In genomic region chr6:37207903-37208456, GRCh38 we compare ENCODE assay signal across 1 cellular context.
TF ChIP-seq lines count a peak whose summit lies in the region.

No MANE protein-coding gene starts in this region.

TF ChIP-seq in HepG2, 621 proteins besides CTCF, POLR2A, EP300 and RAD21 (continued from another document and continues in another):
- TF ChIP-seq CEBPZ (IDR thresholded peaks at IDR 0.05; ENCODE audit: low read length): no peak
- peak; percentile 71; the same call in 1 of the 2 replicates for TF ChIP-seq MTERF4 (CRISPR knock-in tag; IDR thresholded peaks at IDR 0.05)
- no peak for TF ChIP-seq ZNF75D (CRISPR knock-in tag; IDR thresholded peaks at IDR 0.05; ENCODE audit: borderline replicate concordance)
- no peak for TF ChIP-seq KLF11 (CRISPR knock-in tag; IDR thresholded peaks at IDR 0.05)
- TF ChIP-seq ZNF761 (CRISPR knock-in tag; conservative IDR thresholded peaks at IDR 0.05): no peak
- TF ChIP-seq RORA (CRISPR knock-in tag; IDR thresholded peaks at IDR 0.05): no peak
- TF ChIP-seq ZNF687 (CRISPR knock-in tag; IDR thresholded peaks at IDR 0.05): peak; percentile 33
- no peak for TF ChIP-seq ZNF639 (CRISPR knock-in tag; conservative IDR thresholded peaks at IDR 0.05)
- TF ChIP-seq ZNF780A (CRISPR knock-in tag; IDR thresholded peaks at IDR 0.05): no peak
- TF ChIP-seq CCDC6 (CRISPR knock-in tag; IDR thresholded peaks at IDR 0.05): no peak
- peak; percentile 29; the same call in 1 of the 2 replicates for TF ChIP-seq ZNF350 (CRISPR knock-in tag; IDR thresholded peaks at IDR 0.05; ENCODE audit: borderline replicate concordance, low read depth)
- TF ChIP-seq TRAFD1 (CRISPR knock-in tag; IDR thresholded peaks at IDR 0.05; ENCODE audit: borderline replicate concordance): no peak
- TF ChIP-seq EED (CRISPR knock-in tag; IDR thresholded peaks at IDR 0.05): no peak
- no peak for TF ChIP-seq ZXDC (CRISPR knock-in tag; IDR thresholded peaks at IDR 0.05)
- no peak for TF ChIP-seq RBFOX2 (IDR thresholded peaks at IDR 0.05; ENCODE audit: low read depth, low read length)
- TF ChIP-seq CENPX (CRISPR knock-in tag; IDR thresholded peaks at IDR 0.05): no peak
- no peak for TF ChIP-seq MAFK (conservative IDR thresholded peaks at IDR 0.05 in 1 of 2, IDR thresholded peaks at IDR 0.05 in 1 of 2; ENCODE audit: low read length in 2 of 2)
- no peak for TF ChIP-seq ZNF615 (CRISPR knock-in tag; IDR thresholded peaks at IDR 0.05; ENCODE audit: borderline replicate concordance)
- peak; percentile 72 for TF ChIP-seq ZMYM4 (CRISPR knock-in tag; IDR thresholded peaks at IDR 0.05)
- TF ChIP-seq NPAS2 (CRISPR knock-in tag; IDR thresholded peaks at IDR 0.05; ENCODE audit: borderline replicate concordance): no peak
- no peak for TF ChIP-seq ZNF841 (CRISPR knock-in tag; IDR thresholded peaks at IDR 0.05; ENCODE audit: borderline replicate concordance)
- TF ChIP-seq ZFP91 (CRISPR knock-in tag; IDR thresholded peaks at IDR 0.05; ENCODE audit: borderline replicate concordance): peak; percentile 18; the same call in 1 of the 2 replicates
- TF ChIP-seq TARDBP (CRISPR knock-in tag; IDR thresholded peaks at IDR 0.05): no peak
- TF ChIP-seq KIAA2018 (CRISPR knock-in tag; IDR thresholded peaks at IDR 0.05; ENCODE audit: borderline replicate concordance): no peak
- TF ChIP-seq NR2F6 (IDR thresholded peaks at IDR 0.05): no peak
- peak; percentile 45 for TF ChIP-seq NR2F6 (CRISPR knock-in tag; IDR thresholded peaks at IDR 0.05)
- no peak for TF ChIP-seq NR2F2 (IDR thresholded peaks at IDR 0.05; ENCODE audit: borderline replicate concordance, low read depth)
- TF ChIP-seq KLF15 (CRISPR knock-in tag; IDR thresholded peaks at IDR 0.05; ENCODE audit: borderline replicate concordance): no peak
- TF ChIP-seq JUN (CRISPR knock-in tag; IDR thresholded peaks at IDR 0.05): no peak
- TF ChIP-seq PRPF4 (IDR thresholded peaks at IDR 0.05; ENCODE audit: low read depth, low read length, poor library complexity, severe bottlenecking): no peak
- 0 out of 2 replicates have a peak, but pooled peaks have one; percentile 14 for TF ChIP-seq ZBTB38 (CRISPR knock-in tag; IDR thresholded peaks at IDR 0.05)
- TF ChIP-seq ZNF781 (CRISPR knock-in tag; IDR thresholded peaks at IDR 0.05; ENCODE audit: borderline replicate concordance, not compliant biosample characterization): no peak
- TF ChIP-seq ZNF589 (CRISPR knock-in tag; conservative IDR thresholded peaks at IDR 0.05): no peak
